ENCODE assay signal across 31 cellular contexts in genomic region chr18:8770655-8771054, GRCh38.
"Had no signal": no experiment of that assay in that cellular context is flagged by ENCODE, and none has a peak within 500 bp of the region (broad histone marks: within the 10 kb centered on the region; RNA-seq: fewer than 3 reads in every experiment).

No MANE protein-coding gene starts in this region.

- H3K36me3 ChIP-seq: adrenal gland, gastrocnemius medialis, heart left ventricle, WERI-Rb-1 had no signal

- DNase-seq: activated CD4-positive, alpha-beta memory T cell treated with anti-CD3 and anti-CD28 coated beads for 36 hours; activated CD4-positive, alpha-beta T cell treated with anti-CD3 and anti-CD28 coated beads for 36 hours; activated CD4-positive, alpha-beta T cell treated with anti-CD3 and anti-CD28 coated beads, Interleukin-2, amount 10 ng/mL, durations not matched to agents 24 days and 14 days; activated CD4-positive, CD25-positive, alpha-beta regulatory T cell; activated CD4-positive, CD25-positive, alpha-beta regulatory T cell treated with anti-CD3 and anti-CD28 coated beads, Interleukin-2, amount 50 U/mL, for 72 hours; activated CD8-positive, alpha-beta memory T cell treated with anti-CD3 and anti-CD28 coated beads, Interleukin-2, amount 50 U/mL, for 4 hours; activated CD8-positive, alpha-beta T cell treated with anti-CD3 and anti-CD28 coated beads, Interleukin-2, amount 10 ng/mL, durations not matched to agents 7 days and 5 days; activated effector memory CD4-positive, alpha-beta T cell treated with anti-CD3 and anti-CD28 coated beads, Interleukin-2, amount 50 U/mL, for 16 hours; activated naive CD4-positive, alpha-beta T cell treated with anti-CD3 and anti-CD28 coated beads for 36 hours; activated naive CD8-positive, alpha-beta T cell treated with anti-CD3 and anti-CD28 coated beads for 36 hours; activated naive CD8-positive, alpha-beta T cell treated with anti-CD3 and anti-CD28 coated beads, Interleukin-2, amount 50 U/mL, for 24 hours; activated T-cell treated with anti-CD3 and anti-CD28 coated beads, Interleukin-2, amount 50 U/mL, for 1 hour; activated T-cell treated with anti-CD3 and anti-CD28 coated beads, Interleukin-2, amount 50 U/mL, for 48 hours; amygdala; aorta; body of pancreas; caudate nucleus; effector CD8-positive, alpha-beta T cell; endodermal cell; foreskin keratinocyte; gastrocnemius medialis; glutamatergic neuron; heart left ventricle; T-helper 1 cell; T-helper 17 cell; T1000; WERI-Rb-1 had no signal

- FAIRE-seq: colon had no signal

- ATAC-seq: activated CD4-positive, alpha-beta T cell treated with anti-CD3 and anti-CD28 coated beads for 36 hours; activated CD8-positive, alpha-beta memory T cell treated with anti-CD3 and anti-CD28 coated beads, Interleukin-2, amount 10 ng/mL, durations not matched to agents 7 days and 5 days; activated CD8-positive, alpha-beta T cell treated with anti-CD3 and anti-CD28 coated beads, Interleukin-2, amount 10 ng/mL, durations not matched to agents 7 days and 5 days; activated naive CD8-positive, alpha-beta T cell treated with anti-CD3 and anti-CD28 coated beads, Interleukin-2, amount 50 U/mL, for 24 hours; body of pancreas; esophagus mucosa; foreskin keratinocyte; gastrocnemius medialis; heart left ventricle; T-helper 17 cell had no signal

- H3K27ac ChIP-seq: adrenal gland, body of pancreas, foreskin keratinocyte, gastrocnemius medialis, WERI-Rb-1 had no signal

- H3K27me3 ChIP-seq: body of pancreas, foreskin keratinocyte, gastrocnemius medialis, heart left ventricle had no signal

- H3K4me3 ChIP-seq: adrenal gland, body of pancreas, gastrocnemius medialis, heart left ventricle had no signal

- H3K4me1 ChIP-seq: adrenal gland, foreskin keratinocyte, gastrocnemius medialis had no signal

- H3K9me3 ChIP-seq: adrenal gland, body of pancreas, gastrocnemius medialis, heart left ventricle had no signal
